ENCODE assay signal across 19 cellular contexts in genomic region chr1:226611301-226611700, GRCh38.
DNase-seq lines count a peak whose midpoint lies in the region; ATAC-seq, FAIRE-seq and TF ChIP-seq lines count a peak whose summit lies in the region.
"Had no signal": no experiment of that assay in that cellular context is flagged by ENCODE, and none has a peak within 500 bp of the region (broad histone marks: within the 10 kb centered on the region; RNA-seq: fewer than 3 reads in every experiment).

No MANE protein-coding gene starts in this region.

- H3K27ac Mint-ChIP-seq in Calu3 (ENCODE audit: unreplicated experiment): no peak overlapping the region
- H3K27ac Mint-ChIP-seq: CD4-positive, CD25-positive, alpha-beta regulatory T cell had no signal

- H3K9me3 Mint-ChIP-seq in Calu3 (ENCODE audit: low read depth, unreplicated experiment): no peaks in the 10 kb centered on the region
- H3K9me3 Mint-ChIP-seq: CD4-positive, CD25-positive, alpha-beta regulatory T cell had no signal

- H3K4me3 ChIP-seq in heart left ventricle: no peak overlapping the region
- no peak overlapping the region for H3K4me3 ChIP-seq in Loucy (ENCODE audit: low read length, poor library complexity, severe bottlenecking)
- H3K4me3 ChIP-seq in H1 (ENCODE audit: extremely low read depth in 1 of 4, insufficient read depth in 2 of 4, low read depth in 3 of 4, low read length in 4 of 4): no peak overlapping the region
- H3K4me3 ChIP-seq: A549 had no signal

- TF ChIP-seq RAD21 in H1 (IDR thresholded peaks at IDR 0.05 in 1 of 2, conservative IDR thresholded peaks at IDR 0.05 in 1 of 2; ENCODE audit: low read depth in 2 of 2, low read length in 2 of 2): no peak

- H3K79me2 ChIP-seq in Loucy (ENCODE audit: insufficient read depth, low read length) (no peaks in the 10 kb centered on the region), H1 (ENCODE audit: control insufficient read depth in 1 of 2, insufficient read depth in 2 of 2, low read length in 2 of 2) (no peaks in the 10 kb centered on the region)

- H3K36me3 Mint-ChIP-seq in Calu3 (ENCODE audit: insufficient read depth, unreplicated experiment): no peaks in the 10 kb centered on the region
- H3K36me3 Mint-ChIP-seq: CD4-positive, CD25-positive, alpha-beta regulatory T cell had no signal

- H2AFZ ChIP-seq in Loucy (ENCODE audit: low read length) (no peak overlapping the region), H1 (ENCODE audit: low read length) (0 out of 2 replicates have a peak overlapping the region, but pooled peaks have one; percentile 36)

- whole genome bisulfite sequencing in heart left ventricle, 4 donors: 59 to 74% (median 72%) methylated on average over 8 of the region's 8 CpGs
- WGBS in H1 (ENCODE audit: extremely low coverage in 1 of 2, insufficient coverage in 1 of 2, insufficient read length in 1 of 2, insufficient replicate concordance in 2 of 2, low coverage in 1 of 2, low lambda C conversion rate in 2 of 2, missing lambda C conversion rate in 1 of 2), 2 experiments: 72% methylated on average over 7 of the region's 8 CpGs; no CpG with 5 or more reads in 1 of the 2 experiments

- H4K20me1 ChIP-seq in Loucy (ENCODE audit: insufficient read depth, low read length, poor library complexity, severe bottlenecking) (no peaks in the 10 kb centered on the region), H1 (replicated peaks in 1 of 2; ENCODE audit: control insufficient read depth in 1 of 2, insufficient read depth in 2 of 2, low read length in 2 of 2) (no peaks in the 10 kb centered on the region)

- H3F3A ChIP-seq in Loucy (ENCODE audit: low read depth): no peaks in the 10 kb centered on the region

- H3K27me3 ChIP-seq in heart left ventricle: peaks cover 0 to 2% (median 0%) of the 10 kb centered on the region in 9 donors
- H3K27me3 ChIP-seq in Loucy (ENCODE audit: insufficient read depth, low read length, poor library complexity, severe bottlenecking): no peaks in the 10 kb centered on the region
- no peaks in the 10 kb centered on the region for H3K27me3 ChIP-seq in H1 (replicated peaks in 1 of 4; ENCODE audit: control insufficient read depth in 3 of 4, extremely low read depth in 1 of 4, insufficient read depth in 3 of 4, low read length in 3 of 4)

- H2BK15ac ChIP-seq in H1 (ENCODE audit: low read length): no peak overlapping the region

- H3K27ac ChIP-seq in heart left ventricle: no peak overlapping the region
- no peak overlapping the region for H3K27ac ChIP-seq in H1 (ENCODE audit: low read depth, low read length)
- H3K27ac ChIP-seq: A549 had no signal

- no peak for FAIRE-seq in H1 (lab: Jason Lieb, UNC)
- FAIRE-seq: A549, H54, HepG2, RCC 7860 had no signal

- no peak overlapping the region for H4K91ac ChIP-seq in H1 (replicated peaks; ENCODE audit: insufficient read length, low read length)

- POLR2A ChIA-PET in H1 (lab: Charles Lee; ENCODE audit: partially characterized antibody): no interaction called here

- ATAC-seq in heart left ventricle (no peak), HG03139 (IDR thresholded peaks at IDR 0.05; ENCODE audit: unreplicated experiment) (no peak)
- ATAC-seq: A549, HepG2 had no signal

- H3K36me3 ChIP-seq in heart left ventricle: no peaks in the 10 kb centered on the region
- no peaks in the 10 kb centered on the region for H3K36me3 ChIP-seq in Loucy (ENCODE audit: insufficient read depth, low read length)
- no peaks in the 10 kb centered on the region for H3K36me3 ChIP-seq in H1 (ENCODE audit: control insufficient read depth in 2 of 4, insufficient read depth in 4 of 4, low read length in 3 of 4)

- no peak overlapping the region for H2BK12ac ChIP-seq in H1 (ENCODE audit: low read depth, low read length)

- H4K8ac ChIP-seq in H1 (ENCODE audit: extremely low read depth, insufficient read depth, low read length): no peak overlapping the region

- no peak overlapping the region for H3K4me2 ChIP-seq in Loucy (ENCODE audit: low read depth, low read length, poor library complexity, severe bottlenecking)
- H3K4me2 ChIP-seq in H1 (ENCODE audit: insufficient read depth in 1 of 2, low read depth in 2 of 2, low read length in 2 of 2): no peak overlapping the region
- H3K4me2 ChIP-seq: A549 had no signal

- CTCF ChIA-PET in H1 (lab: Charles Lee; ENCODE audit: partially characterized antibody) (interaction anchor here (1.2 to 6.4 kb wide), 8 partner anchors 8 to 154 kb away, joined by 3 to 49 read pairs (median 4); partner anchors contain the start of gene STUM), Calu3 (lab: Charles Lee) (no interaction called here)

- 0 out of 2 replicates have a peak, but pooled peaks cover 2% of the 10 kb centered on the region for H3K79me1 ChIP-seq in H1 (ENCODE audit: low read depth, low read length)

- no peak for TF ChIP-seq EP300 in H1 (IDR thresholded peaks at IDR 0.05; ENCODE audit: borderline replicate concordance in 1 of 2, low read depth in 2 of 2, low read length in 2 of 2)

- H3K9me3 ChIP-seq in heart left ventricle: no peaks in the 10 kb centered on the region
- no peaks in the 10 kb centered on the region for H3K9me3 ChIP-seq in Loucy (ENCODE audit: insufficient read depth, low read depth, low read length)
- H3K9me3 ChIP-seq in H1 (ENCODE audit: insufficient read depth in 2 of 2, low read depth in 1 of 2, low read length in 1 of 2): no peaks in the 10 kb centered on the region
- H3K9me3 ChIP-seq: A549 had no signal

- no peaks in the 10 kb centered on the region for H3K9me2 ChIP-seq in Loucy (replicated peaks; ENCODE audit: low read depth, low read length)

- no peak overlapping the region for H3K23ac ChIP-seq in H1 (ENCODE audit: insufficient read length)

- H3K18ac ChIP-seq in H1 (ENCODE audit: extremely low read depth, low read length): no peak overlapping the region

- H3K4me1 ChIP-seq in heart left ventricle: peaks cover 0 to 8% (median 5%) of the 10 kb centered on the region in 12 donors
- H3K4me1 ChIP-seq in Loucy (ENCODE audit: insufficient read depth, low read length, poor library complexity, severe bottlenecking): peaks cover 7% of the 10 kb centered on the region
- peaks cover 0 to 11% (median 7%) of the 10 kb centered on the region in 4 experiments; a peak in 6 of 7 replicates for H3K4me1 ChIP-seq in H1 (replicated peaks in 1 of 4; ENCODE audit: control insufficient read depth in 3 of 4, insufficient read depth in 4 of 4, low read length in 3 of 4)
- H3K4me1 ChIP-seq: A549 had no signal

- TF ChIP-seq POLR2A in heart left ventricle (IDR thresholded peaks at IDR 0.05) (no peak), H1 (IDR thresholded peaks at IDR 0.05; ENCODE audit: control extremely low read depth in 1 of 2, low read depth in 2 of 2, low read length in 2 of 2) (no peak)

- TF ChIP-seq CTCF in heart left ventricle (IDR thresholded peaks at IDR 0.05): no peak
- TF ChIP-seq CTCF in Loucy (conservative IDR thresholded peaks at IDR 0.05; ENCODE audit: low read length): peak; percentile 35; the same call in 1 of the 2 replicates
- peak in 1 of 3 experiments; percentile 45; a peak in 2 of 4 replicates for TF ChIP-seq CTCF in H1 (IDR thresholded peaks at IDR 0.05; ENCODE audit: control extremely low read depth in 1 of 3, insufficient read depth in 1 of 3, low read depth in 1 of 3, low read length in 3 of 3)
- TF ChIP-seq CTCF in Calu3 (IDR thresholded peaks at IDR 0.05; ENCODE audit: unreplicated experiment): no peak

- H4K5ac ChIP-seq in H1 (ENCODE audit: insufficient read length, low read depth, low read length): no peak overlapping the region

- H2BK120ac ChIP-seq in H1 (replicated peaks; ENCODE audit: low read depth, low read length): no peak overlapping the region

- intact Hi-C loops in cardiac septum (cut with DNase I) (no loop called here), heart left ventricle (cut with DNase I) (no loop called here), Calu3 (cut with micrococcal nuclease; ENCODE audit: unreplicated experiment) (loop anchor here (5.0 kb wide), 1 partner anchor 189 kb away; no protein-coding TSS in a partner anchor)

- DNase-seq in cardiac septum (ENCODE audit: low spot score) (peak; percentile 50), heart left ventricle (no peak), H1 (ENCODE audit: low read depth in 1 of 2, low spot score in 2 of 2) (no peak), Calu3 (no peak), NCI-H2029 (lab: John Stamatoyannopoulos, UW) (no peak), UCSD-AML1 (lab: John Stamatoyannopoulos, UW; ENCODE audit: unreplicated experiment) (no peak)
- DNase-seq: CD4-positive, CD25-positive, alpha-beta regulatory T cell; DMS79; GF-D8; Karpas-422; NCI-H1930; NCI-H510A treated with DMSO at 0.1 percent for 48 hours; SHP77 treated with DMSO at 0.1 percent for 48 hours had no signal

- H2BK20ac ChIP-seq in H1 (ENCODE audit: low read length): no peak overlapping the region

- H3K56ac ChIP-seq in H1 (replicated peaks; ENCODE audit: insufficient read length, low read depth, low read length): no peak overlapping the region

- H3K27me3 Mint-ChIP-seq in Calu3 (ENCODE audit: unreplicated experiment): peaks cover 89% of the 10 kb centered on the region

- no peak overlapping the region for H3K4me3 Mint-ChIP-seq in Calu3 (ENCODE audit: low read depth, unreplicated experiment)
- H3K4me3 Mint-ChIP-seq: CD4-positive, CD25-positive, alpha-beta regulatory T cell had no signal

- no peak overlapping the region for H2AK5ac ChIP-seq in H1 (ENCODE audit: low read depth, low read length)

- no peaks in the 10 kb centered on the region for H3K23me2 ChIP-seq in H1 (ENCODE audit: low read depth, low read length)

- no peaks in the 10 kb centered on the region for H3K4me1 Mint-ChIP-seq in Calu3 (ENCODE audit: low read depth, unreplicated experiment)

- H3K4ac ChIP-seq in H1 (replicated peaks; ENCODE audit: insufficient read length, low read depth, low read length): no peak overlapping the region

- H2BK5ac ChIP-seq in H1 (ENCODE audit: low read depth, low read length): no peak overlapping the region

- BruUV-seq in Calu3 (replicated peaks; lab: Mats Ljungman, UMichigan): no TSS peak

- H3K9ac ChIP-seq in Loucy (ENCODE audit: low read depth, low read length, poor library complexity, severe bottlenecking) (no peak overlapping the region), H1 (replicated peaks in 1 of 4; ENCODE audit: extremely low read depth in 1 of 4, low read depth in 3 of 4, low read length in 3 of 4) (no peak overlapping the region)

- no peak overlapping the region for H3K14ac ChIP-seq in H1 (ENCODE audit: insufficient read length)

TF ChIP-seq in H1, 55 proteins besides CTCF, POLR2A, EP300 and RAD21 (continues in another document):
- TF ChIP-seq CEBPB (IDR thresholded peaks at IDR 0.05; ENCODE audit: low read depth, low read length) (no peak), JUND (IDR thresholded peaks at IDR 0.05; ENCODE audit: low read length) (no peak), SIRT6 (IDR thresholded peaks at IDR 0.05; ENCODE audit: low read length) (no peak), CBX5 (IDR thresholded peaks at IDR 0.05; ENCODE audit: low read depth, low read length) (no peak), KDM1A (IDR thresholded peaks at IDR 0.05; ENCODE audit: borderline replicate concordance, low read length) (no peak), SRF (IDR thresholded peaks at IDR 0.05; ENCODE audit: low read depth, low read length) (no peak), NRF1 (IDR thresholded peaks at IDR 0.05; ENCODE audit: low read depth, low read length) (no peak)
